In the genomic region with DNA sequence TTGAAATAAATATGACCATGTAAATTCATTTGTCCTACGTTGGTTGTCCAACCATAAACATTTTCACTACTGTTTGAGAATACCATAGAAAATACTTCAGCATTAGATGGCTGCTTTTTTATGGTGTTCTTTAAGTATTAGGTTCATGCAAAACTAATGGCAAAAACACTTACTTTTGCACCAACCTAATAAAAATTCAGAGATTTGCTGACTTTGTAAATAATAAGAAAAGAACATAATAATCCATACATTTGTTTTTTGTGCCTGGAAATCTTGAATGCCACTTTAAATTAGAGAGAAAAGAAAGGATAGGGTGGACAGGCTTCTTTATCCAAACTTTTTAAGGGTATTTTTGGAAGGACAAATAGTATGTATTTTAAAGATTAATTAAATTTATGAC, we compare ENCODE assay signal across 8 cellular contexts.
"Had no signal": no experiment of that assay in that cellular context is flagged by ENCODE, and none has a peak within 500 bp of the region (broad histone marks: within the 10 kb centered on the region; RNA-seq: fewer than 3 reads in every experiment).

No MANE protein-coding gene starts in this region.

- DNase-seq: H9, HCEC 1CT, Kasumi-1, KG1 had no signal

- H3K27ac ChIP-seq: HL-60 had no signal

- H2AFZ ChIP-seq: GM23338 had no signal

- H3K4me2 ChIP-seq: GM23338 had no signal

- FAIRE-seq: H1, H54 had no signal

- ATAC-seq: GM23338 had no signal

- H3K4me3 ChIP-seq: GM23338 had no signal
